15 cellular contexts compared by ENCODE assay signal in genomic region chrX:17500145-17500579, GRCh38.
A peak's percentile ranks its signal among the peaks of the same experiment; 100 is the strongest.
DNase-seq lines count a peak whose midpoint lies in the region; ATAC-seq and TF ChIP-seq lines count a peak whose summit lies in the region.
"Had no signal": no experiment of that assay in that cellular context is flagged by ENCODE, and none has a peak within 500 bp of the region (broad histone marks: within the 10 kb centered on the region; RNA-seq: fewer than 3 reads in every experiment).

No MANE protein-coding gene starts in this region.

- H3K27ac Mint-ChIP-seq in progenitor cell of endocrine pancreas = peak overlapping the region; percentile 81

- DNase-seq in ELF-1 (ENCODE audit: low read depth, low spot score) (peak; percentile 44), NCI-H2029 treated with DMSO at 0.1 percent for 48 hours (lab: John Stamatoyannopoulos, UW) (peak; percentile 11), fibroblast of mammary gland (ENCODE audit: low read depth) (peak; percentile 49), progenitor cell of endocrine pancreas (ENCODE audit: low spot score, unreplicated experiment) (no peak), posterior vena cava (ENCODE audit: low spot score) (no peak)
- DNase-seq in stimulated activated CD4-positive, alpha-beta T cell treated with anti-CD3 and anti-CD28 coated beads, Interleukin-2, amount 100 ng/mL, for 24 hours = no peak
- DNase-seq: anterior cingulate cortex; effector CD4-positive, alpha-beta T cell; hippocampal formation; midbrain; NCI-H1436; right lobe of liver had no signal

- peaks cover 1% of the 10 kb centered on the region for H3K36me3 Mint-ChIP-seq in progenitor cell of endocrine pancreas (ENCODE audit: insufficient read depth)

- H3K4me3 ChIP-seq in fibroblast of mammary gland (ENCODE audit: control insufficient read depth, low read depth, low read length) = no peak overlapping the region
- H3K4me3 ChIP-seq: right lobe of liver, SK-N-MC had no signal

- no peak for TF ChIP-seq CTCF in fibroblast of mammary gland (conservative IDR thresholded peaks at IDR 0.05; ENCODE audit: control insufficient read depth, insufficient read depth, low read depth, low read length)
- no peak for TF ChIP-seq CTCF in progenitor cell of endocrine pancreas (IDR thresholded peaks at IDR 0.05; ENCODE audit: unreplicated experiment)

- intact Hi-C loops in posterior vena cava (cut with DNase I) = no loop called here

- H3K27me3 Mint-ChIP-seq in progenitor cell of endocrine pancreas = no peaks in the 10 kb centered on the region

- H3K4me3 Mint-ChIP-seq in progenitor cell of endocrine pancreas (ENCODE audit: low read depth) = no peak overlapping the region

- H3K9me3 Mint-ChIP-seq in progenitor cell of endocrine pancreas (ENCODE audit: low read depth) = no peaks in the 10 kb centered on the region

- H3K4me1 Mint-ChIP-seq in progenitor cell of endocrine pancreas (ENCODE audit: low read depth) = peaks cover 46% of the 10 kb centered on the region

- no peak for ATAC-seq in HG03196 (IDR thresholded peaks at IDR 0.05; ENCODE audit: unreplicated experiment)
- ATAC-seq: activated CD4-positive, CD25-positive, alpha-beta regulatory T cell treated with anti-CD3 and anti-CD28 coated beads, Interleukin-2, amount 50 U/mL, for 24 hours had no signal

Comparison
In these comparisons a context has a peak if more than half of its experiments do, and no peak if none do; other contexts are left out.
1. DNase-seq: peak in ELF-1 (single experiment), NCI-H2029 treated with DMSO at 0.1 percent for 48 hours (single experiment) and fibroblast of mammary gland (single experiment); none in progenitor cell of endocrine pancreas (single experiment), posterior vena cava (single experiment) and stimulated activated CD4-positive, alpha-beta T cell treated with anti-CD3 and anti-CD28 coated beads, Interleukin-2, amount 100 ng/mL, for 24 hours (0 of 2).